14 cellular contexts compared by ENCODE assay signal in the genomic region with DNA sequence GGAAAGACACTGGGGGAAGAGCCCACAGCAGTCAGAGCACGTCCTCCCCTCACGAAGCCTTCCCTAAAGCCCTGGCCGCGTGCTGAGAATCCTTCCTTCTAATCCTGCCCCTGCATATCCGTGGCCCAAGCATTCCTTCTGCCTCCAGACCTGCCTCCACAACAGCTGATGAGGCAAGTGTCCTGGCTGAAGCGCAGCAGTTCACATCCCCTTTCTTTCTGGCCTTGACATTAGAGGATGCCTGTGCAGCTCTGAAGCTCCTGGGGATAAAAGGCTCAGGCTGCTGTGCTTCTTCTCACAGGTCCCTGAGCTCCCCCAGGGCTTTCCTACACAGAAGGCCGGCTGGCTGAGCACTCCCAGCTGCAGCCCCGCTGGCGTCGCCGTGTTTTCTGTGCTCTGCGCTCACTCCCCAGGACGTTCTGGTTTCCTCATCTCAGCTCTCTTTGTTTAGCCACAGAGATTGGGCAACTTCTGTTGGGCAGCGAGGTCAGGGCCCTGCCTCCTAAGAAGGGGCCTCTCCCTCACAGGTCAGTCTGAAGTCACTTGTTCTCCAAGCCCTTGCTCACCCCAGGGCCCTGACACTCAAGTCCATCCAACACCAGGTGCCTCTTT. TPM values are rescaled to one million over a fixed set of nuclear protein-coding genes. Genes with fewer than 3 reads are reported as not detected.
DNase-seq lines count a peak whose midpoint lies in the region; ATAC-seq and TF ChIP-seq lines count a peak whose summit lies in the region.
"Had no signal": no experiment of that assay in that cellular context is flagged by ENCODE, and none has a peak within 500 bp of the region (broad histone marks: within the 10 kb centered on the region; RNA-seq: fewer than 3 reads in every experiment).

No MANE protein-coding gene starts in this region.

- H3K4me1 ChIP-seq in right cardiac atrium (ENCODE audit: control insufficient read depth, insufficient read depth, low read length): peaks cover 19% of the 10 kb centered on the region

- 49% methylated on average over 14 of the region's 14 CpGs for WGBS in right cardiac atrium

- TF ChIP-seq CTCF in chondrocyte (IDR thresholded peaks at IDR 0.05): no peak

- H3K4me1 Mint-ChIP-seq in chondrocyte (ENCODE audit: low read depth): peaks cover 29% of the 10 kb centered on the region

- H3K27me3 ChIP-seq in right cardiac atrium (ENCODE audit: control insufficient read depth, insufficient read depth): no peaks in the 10 kb centered on the region

- H3K27ac ChIP-seq in right cardiac atrium (ENCODE audit: low read length): peak overlapping the region; percentile 77

- no peaks in the 10 kb centered on the region for H3K9me3 ChIP-seq in right cardiac atrium (ENCODE audit: control insufficient read depth, low read length)

- ATAC-seq in right cardiac atrium: peak; percentile 46 to 55
- no peak for ATAC-seq in GM19467 (IDR thresholded peaks at IDR 0.05; ENCODE audit: unreplicated experiment)

- intact Hi-C loops in right cardiac atrium (cut with DNase I): no loop called here

- H3K27me3 Mint-ChIP-seq in chondrocyte (ENCODE audit: low read depth): no peaks in the 10 kb centered on the region

- no peak overlapping the region for H3K4me3 Mint-ChIP-seq in chondrocyte (ENCODE audit: unreplicated experiment)
- H3K4me3 Mint-ChIP-seq: natural killer cell had no signal

- no peak overlapping the region for H3K4me3 ChIP-seq in right cardiac atrium (ENCODE audit: low read length)

- DNase-seq in HuH-7 (ENCODE audit: low spot score) (peak; percentile 74), amniotic epithelial cell (ENCODE audit: low read depth) (peak; percentile 97), right cardiac atrium (peak; percentile 59 to 85 (median 78)), retina (peak; percentile 45), NCI-H446 treated with DMSO at 0.1 percent for 48 hours (lab: John Stamatoyannopoulos, UW) (no peak), chondrocyte (ENCODE audit: low spot score) (no peak)
- no peak for DNase-seq in effector CD8-positive, alpha-beta T cell (lab: John Stamatoyannopoulos, UW)
- DNase-seq: activated CD4-positive, alpha-beta T cell treated with anti-CD3 and anti-CD28 coated beads, Interleukin-2, amount 50 U/mL, for 1 hour; DMS53; natural killer cell; NCI-H1105; RPMI8226 had no signal

- H3K9me3 Mint-ChIP-seq in chondrocyte (ENCODE audit: low read depth): no peaks in the 10 kb centered on the region
- H3K9me3 Mint-ChIP-seq: natural killer cell had no signal

- H3K27ac Mint-ChIP-seq in chondrocyte (ENCODE audit: unreplicated experiment): no peak overlapping the region

- H3K36me3 Mint-ChIP-seq in chondrocyte (ENCODE audit: low read depth): no peaks in the 10 kb centered on the region
- H3K36me3 Mint-ChIP-seq: natural killer cell had no signal

RNA-seq across cellular contexts. Expression of a gene that starts 45.8 kb away (rescaled TPM):
- total RNA-seq in right cardiac atrium: 1 to 10 TPM; 3.6 to 7.4 (median 5.5) TPM
- 5.9 TPM for polyA plus RNA-seq in right cardiac atrium
- total RNA-seq in chondrocyte: 1.3 to 14.6 TPM (median 2.1 TPM) in 3 replicates
- total RNA-seq: H4 had no signal

Comparison
In these comparisons a context has a peak if more than half of its experiments do, and no peak if none do; other contexts are left out.
1. DNase-seq: peak in HuH-7 (single experiment), amniotic epithelial cell (single experiment), right cardiac atrium (3 of 3) and retina (single experiment); none in NCI-H446 treated with DMSO at 0.1 percent for 48 hours (single experiment), effector CD8-positive, alpha-beta T cell (single experiment) and chondrocyte (single experiment).